20 cellular contexts compared by ENCODE assay signal in the genomic region with DNA sequence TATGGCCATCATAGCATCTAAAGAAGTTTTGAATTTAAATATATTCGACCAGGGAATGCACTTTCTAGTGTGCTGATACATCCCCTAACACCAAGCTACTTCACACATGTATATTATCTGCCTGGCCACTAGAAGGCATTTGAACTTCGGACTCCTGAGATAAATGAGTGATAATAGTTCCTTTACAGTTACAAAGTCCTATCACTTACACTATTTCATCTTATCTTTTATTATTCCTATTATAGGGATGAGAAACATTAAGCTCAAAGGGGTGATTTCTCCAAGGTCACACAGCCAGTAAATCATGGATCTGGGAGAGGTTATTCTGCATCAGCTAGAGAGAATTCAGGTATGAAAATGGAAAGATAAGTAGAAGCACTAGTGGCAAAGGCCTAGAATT. TPM values are rescaled to one million over a fixed set of nuclear protein-coding genes. Genes with fewer than 3 reads are reported as not detected.
"Had no signal": no experiment of that assay in that cellular context is flagged by ENCODE, and none has a peak within 500 bp of the region (broad histone marks: within the 10 kb centered on the region; RNA-seq: fewer than 3 reads in every experiment).

No MANE protein-coding gene starts in this region.

- H3K9me3 Mint-ChIP-seq: activated CD4-positive, alpha-beta T cell treated with anti-CD3 and anti-CD28 coated beads, Interleukin-2, amount 10 ng/mL, durations not matched to agents 7 days and 5 days; activated naive CD8-positive, alpha-beta T cell treated with anti-CD3 and anti-CD28 coated beads for 36 hours; activated T-cell treated with anti-CD3 and anti-CD28 coated beads, Interleukin-2, amount 50 U/mL, for 72 hours; naive B cell had no signal

- H3K27ac Mint-ChIP-seq: activated CD4-positive, alpha-beta T cell treated with anti-CD3 and anti-CD28 coated beads, Interleukin-2, amount 10 ng/mL, durations not matched to agents 7 days and 5 days; activated naive CD8-positive, alpha-beta T cell treated with anti-CD3 and anti-CD28 coated beads for 36 hours; activated T-cell treated with anti-CD3 and anti-CD28 coated beads, Interleukin-2, amount 50 U/mL, for 72 hours; naive B cell; T-helper 17 cell had no signal

- ATAC-seq: activated T-cell treated with anti-CD3 and anti-CD28 coated beads, Interleukin-2, amount 50 U/mL, for 72 hours; body of pancreas; left cardiac atrium; pancreas; T-helper 17 cell had no signal

- H3K4me1 ChIP-seq: body of pancreas, esophagus squamous epithelium, pancreas, stomach, testis, upper lobe of left lung had no signal

- H3K36me3 ChIP-seq: pancreas, upper lobe of left lung had no signal

- H3K27me3 ChIP-seq: body of pancreas, esophagus squamous epithelium, pancreas, stomach, testis, upper lobe of left lung had no signal

- H3K4me3 ChIP-seq: body of pancreas, esophagus squamous epithelium, lung, pancreas, stomach, testis, upper lobe of left lung had no signal

- H3K36me3 Mint-ChIP-seq: naive B cell had no signal

- H3K4me3 Mint-ChIP-seq: activated CD4-positive, alpha-beta T cell treated with anti-CD3 and anti-CD28 coated beads, Interleukin-2, amount 10 ng/mL, durations not matched to agents 7 days and 5 days; activated naive CD8-positive, alpha-beta T cell treated with anti-CD3 and anti-CD28 coated beads for 36 hours; activated T-cell treated with anti-CD3 and anti-CD28 coated beads, Interleukin-2, amount 50 U/mL, for 72 hours; naive B cell; T-helper 17 cell had no signal

- H3K4me1 Mint-ChIP-seq: activated CD4-positive, alpha-beta T cell treated with anti-CD3 and anti-CD28 coated beads, Interleukin-2, amount 10 ng/mL, durations not matched to agents 7 days and 5 days; activated naive CD8-positive, alpha-beta T cell treated with anti-CD3 and anti-CD28 coated beads for 36 hours had no signal

- H3K9me3 ChIP-seq: body of pancreas, esophagus squamous epithelium, pancreas, stomach, testis, upper lobe of left lung had no signal

- DNase-seq: activated CD4-positive, alpha-beta T cell treated with anti-CD3 and anti-CD28 coated beads, Interleukin-2, amount 10 ng/mL, durations not matched to agents 7 days and 5 days; activated CD8-positive, alpha-beta memory T cell treated with anti-CD3 and anti-CD28 coated beads, Interleukin-2, amount 50 U/mL, for 48 hours; activated gamma-delta T cell; activated naive CD8-positive, alpha-beta T cell treated with anti-CD3 and anti-CD28 coated beads for 36 hours; activated T-cell treated with anti-CD3 and anti-CD28 coated beads, Interleukin-2, amount 50 U/mL, for 72 hours; amygdala; body of pancreas; caudate nucleus; esophagus squamous epithelium; foreskin fibroblast; left cardiac atrium; naive B cell; pancreas; stimulated activated CD4-positive, alpha-beta T cell treated with anti-CD3 and anti-CD28 coated beads, Interleukin-12 subunit alpha, Interleukin-12 subunit beta, amount 100 ng/mL, for 4 hours; stimulated activated CD4-positive, alpha-beta T cell treated with anti-CD3 and anti-CD28 coated beads, Interleukin-2, amount 100 ng/mL, for 24 hours; stomach; T-helper 17 cell; testis; upper lobe of left lung had no signal

- H3K27me3 Mint-ChIP-seq: activated CD4-positive, alpha-beta T cell treated with anti-CD3 and anti-CD28 coated beads, Interleukin-2, amount 10 ng/mL, durations not matched to agents 7 days and 5 days; activated naive CD8-positive, alpha-beta T cell treated with anti-CD3 and anti-CD28 coated beads for 36 hours; naive B cell; T-helper 17 cell had no signal

- H3K27ac ChIP-seq: body of pancreas, esophagus squamous epithelium, pancreas, stomach, testis, upper lobe of left lung had no signal

RNA-seq across cellular contexts. Expression of a gene that starts 40.5 kb away (rescaled TPM):
- total RNA-seq: activated CD4-positive, alpha-beta T cell treated with anti-CD3 and anti-CD28 coated beads, Interleukin-2, amount 10 ng/mL, durations not matched to agents 7 days and 5 days; activated naive CD8-positive, alpha-beta T cell treated with anti-CD3 and anti-CD28 coated beads for 36 hours; activated T-cell treated with anti-CD3 and anti-CD28 coated beads, Interleukin-2, amount 50 U/mL, for 72 hours; T-helper 17 cell had no signal
